ENCODE assay signal across 8 cellular contexts in the genomic region with DNA sequence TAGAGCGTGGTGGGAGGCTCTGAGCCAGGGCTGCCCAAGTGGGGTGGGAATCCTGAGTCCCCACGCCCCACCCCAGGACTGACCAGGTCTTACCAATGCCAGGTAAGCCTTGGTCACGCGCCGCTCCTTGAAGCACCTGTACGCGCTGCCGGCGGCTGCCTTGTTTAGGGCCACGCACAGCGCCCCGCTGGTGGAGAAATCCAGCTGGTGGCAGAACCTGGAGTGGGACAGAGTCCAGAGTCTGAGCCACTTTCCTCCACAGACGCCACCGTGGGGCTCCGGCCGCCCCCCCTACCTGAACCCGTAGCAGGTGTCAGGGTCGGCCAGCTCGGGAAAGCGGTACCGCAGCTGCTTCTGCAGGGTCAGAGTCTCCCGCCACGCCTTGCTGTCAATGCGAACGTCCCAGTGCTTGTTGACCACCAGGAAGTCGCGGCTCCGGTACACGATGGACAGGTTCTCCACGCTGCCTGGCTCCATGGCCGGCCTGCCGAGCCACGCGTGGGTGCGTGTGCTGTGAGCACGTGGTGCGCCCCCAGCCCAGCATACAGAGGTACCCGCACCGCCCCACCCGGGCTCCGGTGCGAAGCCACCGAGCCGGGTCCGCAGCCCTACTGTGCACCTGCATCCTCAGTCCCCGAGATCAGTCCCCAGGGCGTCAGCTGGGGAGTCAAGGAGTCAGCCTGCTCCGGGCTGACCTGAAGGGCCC. TPM values are rescaled to one million over a fixed set of nuclear protein-coding genes. Genes with fewer than 3 reads are reported as not detected.
DNase-seq lines count a peak whose midpoint lies in the region; ATAC-seq, FAIRE-seq and TF ChIP-seq lines count a peak whose summit lies in the region.

No MANE protein-coding gene starts in this region.

- H3K23ac ChIP-seq in mesendoderm (ENCODE audit: low read length), result no peak overlapping the region

- H3K36me3 Mint-ChIP-seq in astrocyte (ENCODE audit: low read depth, unreplicated experiment), result peaks cover 7% of the 10 kb centered on the region

- H3K79me2 ChIP-seq in astrocyte (ENCODE audit: insufficient read depth, low read length), result peaks cover 42% of the 10 kb centered on the region
- H3K79me2 ChIP-seq in mesendoderm (ENCODE audit: control insufficient read depth, insufficient read depth, low read length), result peaks cover 13% of the 10 kb centered on the region

- H3K4me1 Mint-ChIP-seq in astrocyte (ENCODE audit: low read depth, unreplicated experiment), result no peaks in the 10 kb centered on the region

- H3K4me3 ChIP-seq in HEK293 (ENCODE audit: low read depth, low read length) (peak overlapping the region; percentile 62), astrocyte (ENCODE audit: insufficient read depth, low read depth, low read length) (peak overlapping the region; percentile 92), mesendoderm (ENCODE audit: low read length) (peak overlapping the region; percentile 76)

- no peak for FAIRE-seq in astrocyte (lab: Jason Lieb, UNC)

- POLR2A ChIA-PET in HEK293 (lab: Yijun Ruan, JAX), result interaction anchor here (0.7 to 2.4 kb wide), 6 partner anchors 9 to 995 kb away, joined by 3 to 25 read pairs (median 10); a partner anchor contains a TSS

- WGBS in mesendoderm (ENCODE audit: extremely low coverage, insufficient coverage, low lambda C conversion rate), result no CpG with 5 or more reads among the region's 48 CpGs

- no peak overlapping the region for H2AK5ac ChIP-seq in mesendoderm (ENCODE audit: low read length)

- no peaks in the 10 kb centered on the region for H3K27me3 Mint-ChIP-seq in astrocyte (ENCODE audit: low read depth, unreplicated experiment)

- peak overlapping the region; percentile 92 for H3K56ac ChIP-seq in mesendoderm (ENCODE audit: low read length)

- H3K9ac ChIP-seq in astrocyte (ENCODE audit: low read length) (peak overlapping the region; percentile 88), mesendoderm (ENCODE audit: low read length) (peak overlapping the region; percentile 90)

- peak overlapping the region; percentile 85 for H3K27ac Mint-ChIP-seq in astrocyte (ENCODE audit: unreplicated experiment)

- H3K27ac ChIP-seq in 22Rv1, result peak overlapping the region; percentile 82
- H3K27ac ChIP-seq in HEK293 (ENCODE audit: extremely low read depth, low read depth, low read length), result peak overlapping the region; percentile 67; the same call in 1 of the 2 replicates
- H3K27ac ChIP-seq in astrocyte (ENCODE audit: low read depth, low read length), result peak overlapping the region; percentile 38
- H3K27ac ChIP-seq in mesendoderm (ENCODE audit: low read depth, low read length), result no peak overlapping the region

- no peak overlapping the region for H2BK5ac ChIP-seq in mesendoderm (ENCODE audit: low read length)

- H3K4me2 ChIP-seq in astrocyte (ENCODE audit: low read length) (peak overlapping the region; percentile 97), mesendoderm (ENCODE audit: low read length) (peak overlapping the region; percentile 60)

- in situ Hi-C loops in G401 (cut with HindIII; ENCODE audit: low sequenced_read_pairs), result no loop called here

- peaks cover 36% of the 10 kb centered on the region for H4K20me1 ChIP-seq in astrocyte (ENCODE audit: insufficient read depth, low read length)

- CTCF ChIA-PET in HEK293 (lab: Yijun Ruan, JAX), result interaction anchor here (2.1 to 9.5 kb wide), 3 partner anchors 39 to 75 kb away, joined by 7 to 119 read pairs (median 34); a partner anchor contains a TSS

- no peaks in the 10 kb centered on the region for H3K9me3 ChIP-seq in HEK293 (ENCODE audit: control insufficient read depth, insufficient read depth, low read depth, low read length)
- no peaks in the 10 kb centered on the region for H3K9me3 ChIP-seq in astrocyte (ENCODE audit: insufficient read depth, low read depth, low read length)

- H3K36me3 ChIP-seq in HEK293 (ENCODE audit: control insufficient read depth in 2 of 2, insufficient read depth in 1 of 2, low read length in 2 of 2) (peaks cover 0 to 56% of the 10 kb centered on the region in 2 experiments; a peak in 1 of 3 replicates), astrocyte (ENCODE audit: insufficient read depth, low read length) (no peaks in the 10 kb centered on the region), mesendoderm (ENCODE audit: control insufficient read depth, insufficient read depth, low read length) (peaks cover 6% of the 10 kb centered on the region)

- H4K8ac ChIP-seq in mesendoderm (ENCODE audit: low read depth, low read length), result no peak overlapping the region

- no peak overlapping the region for H2BK15ac ChIP-seq in mesendoderm (replicated peaks; ENCODE audit: low read depth)

- no peak for ATAC-seq in HG03571 (IDR thresholded peaks at IDR 0.05; ENCODE audit: unreplicated experiment)
- no peak for ATAC-seq in GM19395 (IDR thresholded peaks at IDR 0.05; ENCODE audit: unreplicated experiment)

- no peaks in the 10 kb centered on the region for H3K9me3 Mint-ChIP-seq in astrocyte (ENCODE audit: unreplicated experiment)

- H3K18ac ChIP-seq in mesendoderm (ENCODE audit: low read length), result no peak overlapping the region

- H3K4ac ChIP-seq in mesendoderm (ENCODE audit: low read depth, low read length), result no peak overlapping the region

- TF ChIP-seq CTCF in 22Rv1 (IDR thresholded peaks at IDR 0.05) (no peak), HEK293 (tag by site-specific recombination; IDR thresholded peaks at IDR 0.05) (no peak), astrocyte (IDR thresholded peaks at IDR 0.05; ENCODE audit: insufficient read depth, low read depth, low read length) (no peak)

- H3K79me1 ChIP-seq in mesendoderm (ENCODE audit: low read length), result peaks cover 12% of the 10 kb centered on the region

- H3K4me1 ChIP-seq in HEK293 (ENCODE audit: control insufficient read depth, insufficient read depth, low read length) (no peaks in the 10 kb centered on the region), astrocyte (ENCODE audit: insufficient read depth, low read length) (peaks cover 20% of the 10 kb centered on the region), mesendoderm (ENCODE audit: control insufficient read depth, low read depth, low read length) (no peaks in the 10 kb centered on the region)

- H3K4me3 Mint-ChIP-seq in astrocyte (ENCODE audit: unreplicated experiment), result peak overlapping the region; percentile 88

- H2BK120ac ChIP-seq in mesendoderm (ENCODE audit: low read depth, low read length), result no peak overlapping the region

- DNase-seq in astrocyte (ENCODE audit: low read depth) (no peak), mesendoderm (no peak), inferior parietal cortex (ENCODE audit: extremely low spot score) (no peak), G401 (ENCODE audit: low spot score) (no peak)

- H2AFZ ChIP-seq in astrocyte (ENCODE audit: low read depth, low read length), result peak overlapping the region; percentile 66

- H4K5ac ChIP-seq in mesendoderm (ENCODE audit: low read length), result no peak overlapping the region

- no peaks in the 10 kb centered on the region for H3K27me3 ChIP-seq in astrocyte (ENCODE audit: insufficient read depth, low read length)
- H3K27me3 ChIP-seq in mesendoderm (ENCODE audit: insufficient read depth, low read length, poor library complexity), result no peaks in the 10 kb centered on the region

TF ChIP-seq in HEK293, 187 proteins besides CTCF, POLR2A, EP300 and RAD21 (continues in another document):
- TF ChIP-seq ZBTB21 (tag by site-specific recombination; IDR thresholded peaks at IDR 0.05), result no peak
- 0 out of 2 replicates have a peak, but pooled peaks have one; percentile 14 for TF ChIP-seq ZNF600 (tag by site-specific recombination; IDR thresholded peaks at IDR 0.05)
- TF ChIP-seq, protein P1, sequence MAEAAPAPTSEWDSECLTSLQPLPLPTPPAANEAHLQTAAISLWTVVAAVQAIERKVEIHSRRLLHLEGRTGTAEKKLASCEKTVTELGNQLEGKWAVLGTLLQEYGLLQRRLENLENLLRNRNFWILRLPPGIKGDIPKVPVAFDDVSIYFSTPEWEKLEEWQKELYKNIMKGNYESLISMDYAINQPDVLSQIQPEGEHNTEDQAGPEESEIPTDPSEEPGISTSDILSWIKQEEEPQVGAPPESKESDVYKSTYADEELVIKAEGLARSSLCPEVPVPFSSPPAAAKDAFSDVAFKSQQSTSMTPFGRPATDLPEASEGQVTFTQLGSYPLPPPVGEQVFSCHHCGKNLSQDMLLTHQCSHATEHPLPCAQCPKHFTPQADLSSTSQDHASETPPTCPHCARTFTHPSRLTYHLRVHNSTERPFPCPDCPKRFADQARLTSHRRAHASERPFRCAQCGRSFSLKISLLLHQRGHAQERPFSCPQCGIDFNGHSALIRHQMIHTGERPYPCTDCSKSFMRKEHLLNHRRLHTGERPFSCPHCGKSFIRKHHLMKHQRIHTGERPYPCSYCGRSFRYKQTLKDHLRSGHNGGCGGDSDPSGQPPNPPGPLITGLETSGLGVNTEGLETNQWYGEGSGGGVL (tag by site-specific recombination; IDR thresholded peaks at IDR 0.05), result no peak
- TF ChIP-seq ZNF335 (tag by site-specific recombination; conservative IDR thresholded peaks at IDR 0.05), result peak; percentile 10; the same call in 1 of the 2 replicates
- no peak for TF ChIP-seq ZNF560 (tag by site-specific recombination; IDR thresholded peaks at IDR 0.05; ENCODE audit: borderline replicate concordance)
- no peak for TF ChIP-seq ZNF37A (tag by site-specific recombination; IDR thresholded peaks at IDR 0.05)
- TF ChIP-seq ZNF558 (tag by site-specific recombination; IDR thresholded peaks at IDR 0.05), result no peak
- TF ChIP-seq KLF7 (tag by site-specific recombination; IDR thresholded peaks at IDR 0.05; ENCODE audit: borderline replicate concordance), result 0 out of 2 replicates have a peak, but pooled peaks have one; percentile 8
- no peak for TF ChIP-seq ZSCAN16 (tag by site-specific recombination; IDR thresholded peaks at IDR 0.05)
- TF ChIP-seq KLF9 (tag by site-specific recombination; IDR thresholded peaks at IDR 0.05; ENCODE audit: low read depth), result no peak

RNA-seq across cellular contexts. Expression of a gene that starts 0.8 kb away (rescaled TPM):
- total RNA-seq in astrocyte, result 27.5 and 28.8 TPM in 2 replicates
- polyA plus RNA-seq in mesendoderm (2013, experiment 1 of 2), result 24.9 TPM
- polyA plus RNA-seq in mesendoderm (2013, experiment 2 of 2), result 26.7 TPM
- 69.3 and 95.5 TPM in 2 replicates for total RNA-seq in G401 (2014; rRNA removed; shearing (Covaris generic))

RNA-seq across cellular contexts. Expression of a gene that starts 1.0 kb away (rescaled TPM):
- 9.8 and 14.8 TPM in 2 replicates for total RNA-seq in astrocyte
- 50.9 TPM for polyA plus RNA-seq in mesendoderm (2013, experiment 1 of 2)
- 47.4 TPM for polyA plus RNA-seq in mesendoderm (2013, experiment 2 of 2)
- 60.2 and 61.4 TPM in 2 replicates for total RNA-seq in G401 (2014; rRNA removed; shearing (Covaris generic))

RNA-seq across cellular contexts. Expression of a gene that starts 13.1 kb away (rescaled TPM):
- total RNA-seq in astrocyte, result not detected in 2 replicates
- 0.13 TPM for polyA plus RNA-seq in mesendoderm (2013, experiment 1 of 2)
- polyA plus RNA-seq in mesendoderm (2013, experiment 2 of 2), result 0.13 TPM
- total RNA-seq in G401 (2014; rRNA removed; shearing (Covaris generic)), result 0.17 TPM in 1 of 2 replicates, not detected in the other

RNA-seq across cellular contexts. Expression of a gene that starts 26.9 kb away (rescaled TPM):
- not detected in 2 replicates for total RNA-seq in astrocyte
- polyA plus RNA-seq in mesendoderm (2013, experiment 1 of 2), result 0.07 TPM
- polyA plus RNA-seq in mesendoderm (2013, experiment 2 of 2), result 0.03 TPM
- 0.14 and 1.8 TPM in 2 replicates for total RNA-seq in G401 (2014; rRNA removed; shearing (Covaris generic))

RNA-seq across cellular contexts. Expression of a gene that starts 46.6 kb away (rescaled TPM):
- total RNA-seq in astrocyte, result 18.5 and 19.6 TPM in 2 replicates
- polyA plus RNA-seq in mesendoderm (2013, experiment 1 of 2), result 10.0 TPM
- 9.5 TPM for polyA plus RNA-seq in mesendoderm (2013, experiment 2 of 2)
- total RNA-seq in G401 (2014; rRNA removed; shearing (Covaris generic)), result 29.6 and 49.4 TPM in 2 replicates
